ENCODE assay signal across 9 cellular contexts in the genomic region with DNA sequence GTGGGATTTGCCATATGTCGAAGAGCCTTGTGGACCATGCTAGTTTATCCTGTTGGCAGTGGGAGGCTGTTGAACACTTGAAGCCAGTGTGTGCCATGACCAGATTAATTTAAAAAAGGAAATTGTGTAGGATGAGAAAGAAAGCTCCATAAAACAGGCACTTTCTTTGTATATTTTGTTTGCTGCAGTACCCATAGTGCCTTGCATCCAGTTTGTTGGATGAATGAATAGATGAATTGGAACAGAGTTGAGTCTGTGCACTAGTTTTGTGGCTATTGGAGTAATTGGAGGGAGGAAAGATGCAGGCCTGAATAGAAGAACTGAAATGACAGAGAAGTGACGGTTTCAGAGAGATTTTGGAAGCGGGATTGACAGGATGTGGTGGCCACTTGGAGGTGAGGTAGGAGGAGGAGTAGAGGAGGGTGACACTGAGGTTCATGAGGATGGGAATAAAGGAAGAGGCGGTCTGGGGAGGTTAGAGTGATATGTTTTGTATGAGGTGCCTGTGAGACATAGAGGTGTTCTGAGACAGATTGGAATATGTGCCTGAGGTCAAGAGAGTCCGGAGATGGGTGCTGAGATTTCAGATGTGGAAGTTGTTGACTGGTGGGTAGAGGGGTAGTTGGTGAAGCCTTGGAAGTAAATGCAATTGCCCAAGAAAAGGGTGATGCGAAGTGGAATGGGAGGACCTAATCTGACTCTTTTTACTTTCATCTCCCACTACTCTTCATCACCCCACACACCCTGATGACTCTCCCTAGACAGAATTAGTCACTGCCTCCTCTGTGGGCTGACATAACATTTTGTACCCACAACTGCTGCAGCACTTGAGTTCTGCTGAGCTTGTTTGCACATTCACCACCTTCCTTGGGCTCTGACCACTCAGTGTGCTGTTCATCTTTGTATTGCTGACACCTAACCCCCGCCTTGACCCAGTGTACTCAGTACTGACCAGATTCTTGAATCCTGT. TPM values are rescaled to one million over a fixed set of nuclear protein-coding genes. Genes with fewer than 3 reads are reported as not detected.
DNase-seq lines count a peak whose midpoint lies in the region; ATAC-seq and FAIRE-seq lines count a peak whose summit lies in the region.
"Had no signal": no experiment of that assay in that cellular context is flagged by ENCODE, and none has a peak within 500 bp of the region (broad histone marks: within the 10 kb centered on the region; RNA-seq: fewer than 3 reads in every experiment).

No MANE protein-coding gene starts in this region.

- no peaks in the 10 kb centered on the region for H3K27me3 Mint-ChIP-seq in activated T-helper 1 cell treated with anti-CD3 and anti-CD28 coated beads, Interleukin-12 subunit alpha, Interleukin-12 subunit beta, Interleukin-2, Interleukin-4 antibody, amounts not matched to agents 30 ng/mL and 10 ng/mL and 1 ng/mL, durations not matched to agents 14 hours and 24 hours and 36 hours (ENCODE audit: insufficient read depth)
- no peaks in the 10 kb centered on the region for H3K27me3 Mint-ChIP-seq in stimulated activated memory B cell treated with anti-CD40 and anti-IgM and Interleukin-4, amounts not matched to agents 10 μg/mL and 1 μg/mL and 100 μg/mL, for 72 hours

- no peak for FAIRE-seq in urothelium cell line (lab: Jason Lieb, UNC)

- DNase-seq in activated CD4-positive, alpha-beta T cell treated with anti-CD3 and anti-CD28 coated beads for 1 hour, result peak; percentile 15
- DNase-seq in activated CD4-positive, alpha-beta T cell treated with anti-CD3 and anti-CD28 coated beads, Interleukin-2, amount 50 U/mL, for 1 hour, result no peak
- DNase-seq in activated T-helper 1 cell treated with anti-CD3 and anti-CD28 coated beads, Interleukin-12 subunit alpha, Interleukin-12 subunit beta, Interleukin-2, Interleukin-4 antibody, amounts not matched to agents 30 ng/mL and 10 ng/mL and 1 ng/mL, durations not matched to agents 14 hours and 24 hours and 36 hours (ENCODE audit: low spot score), result peak; percentile 22
- DNase-seq in kidney tubule cell (ENCODE audit: low spot score), result peak; percentile 72
- DNase-seq in urothelium cell line (ENCODE audit: low spot score), result no peak
- DNase-seq: transverse colon had no signal

- H3K4me3 Mint-ChIP-seq in activated T-helper 1 cell treated with anti-CD3 and anti-CD28 coated beads, Interleukin-12 subunit alpha, Interleukin-12 subunit beta, Interleukin-2, Interleukin-4 antibody, amounts not matched to agents 30 ng/mL and 10 ng/mL and 1 ng/mL, durations not matched to agents 14 hours and 24 hours and 36 hours, result peak overlapping the region; percentile 35
- H3K4me3 Mint-ChIP-seq in stimulated activated memory B cell treated with anti-CD40 and anti-IgM and Interleukin-4, amounts not matched to agents 10 μg/mL and 1 μg/mL and 100 μg/mL, for 72 hours, result no peak overlapping the region

- peak overlapping the region; percentile 82 for H3K27ac Mint-ChIP-seq in activated T-helper 1 cell treated with anti-CD3 and anti-CD28 coated beads, Interleukin-12 subunit alpha, Interleukin-12 subunit beta, Interleukin-2, Interleukin-4 antibody, amounts not matched to agents 30 ng/mL and 10 ng/mL and 1 ng/mL, durations not matched to agents 14 hours and 24 hours and 36 hours
- peak overlapping the region; percentile 0 for H3K27ac Mint-ChIP-seq in stimulated activated memory B cell treated with anti-CD40 and anti-IgM and Interleukin-4, amounts not matched to agents 10 μg/mL and 1 μg/mL and 100 μg/mL, for 72 hours

- H3K36me3 Mint-ChIP-seq in activated T-helper 1 cell treated with anti-CD3 and anti-CD28 coated beads, Interleukin-12 subunit alpha, Interleukin-12 subunit beta, Interleukin-2, Interleukin-4 antibody, amounts not matched to agents 30 ng/mL and 10 ng/mL and 1 ng/mL, durations not matched to agents 14 hours and 24 hours and 36 hours (ENCODE audit: low read depth), result peaks cover 38% of the 10 kb centered on the region
- peaks cover 63% of the 10 kb centered on the region for H3K36me3 Mint-ChIP-seq in stimulated activated memory B cell treated with anti-CD40 and anti-IgM and Interleukin-4, amounts not matched to agents 10 μg/mL and 1 μg/mL and 100 μg/mL, for 72 hours

- no peak for ATAC-seq in stimulated activated memory B cell treated with anti-CD40 and anti-IgM and Interleukin-4, amounts not matched to agents 10 μg/mL and 1 μg/mL and 100 μg/mL, for 72 hours
- ATAC-seq in HG02884 (IDR thresholded peaks at IDR 0.05; ENCODE audit: unreplicated experiment), result no peak
- ATAC-seq in GM18909 (IDR thresholded peaks at IDR 0.05; ENCODE audit: poor library complexity, unreplicated experiment), result no peak

- intact Hi-C loops in activated T-helper 1 cell treated with anti-CD3 and anti-CD28 coated beads, Interleukin-12 subunit alpha, Interleukin-12 subunit beta, Interleukin-2, Interleukin-4 antibody, amounts not matched to agents 30 ng/mL and 10 ng/mL and 1 ng/mL, durations not matched to agents 14 hours and 24 hours and 36 hours (cut with micrococcal nuclease), result loop anchor here (1.0 kb wide), 4 partner anchors 31 to 101 kb away; no protein-coding TSS in a partner anchor

- peaks cover 63% of the 10 kb centered on the region for H3K4me1 Mint-ChIP-seq in activated T-helper 1 cell treated with anti-CD3 and anti-CD28 coated beads, Interleukin-12 subunit alpha, Interleukin-12 subunit beta, Interleukin-2, Interleukin-4 antibody, amounts not matched to agents 30 ng/mL and 10 ng/mL and 1 ng/mL, durations not matched to agents 14 hours and 24 hours and 36 hours (ENCODE audit: low read depth)
- peaks cover 61% of the 10 kb centered on the region for H3K4me1 Mint-ChIP-seq in stimulated activated memory B cell treated with anti-CD40 and anti-IgM and Interleukin-4, amounts not matched to agents 10 μg/mL and 1 μg/mL and 100 μg/mL, for 72 hours

- no peaks in the 10 kb centered on the region for H3K9me3 Mint-ChIP-seq in activated T-helper 1 cell treated with anti-CD3 and anti-CD28 coated beads, Interleukin-12 subunit alpha, Interleukin-12 subunit beta, Interleukin-2, Interleukin-4 antibody, amounts not matched to agents 30 ng/mL and 10 ng/mL and 1 ng/mL, durations not matched to agents 14 hours and 24 hours and 36 hours
- no peaks in the 10 kb centered on the region for H3K9me3 Mint-ChIP-seq in stimulated activated memory B cell treated with anti-CD40 and anti-IgM and Interleukin-4, amounts not matched to agents 10 μg/mL and 1 μg/mL and 100 μg/mL, for 72 hours

RNA-seq across cellular contexts. Expression of gene DGUOK, which starts 5.1 kb away (rescaled TPM):
- 92.8 and 98.0 TPM in 2 replicates for total RNA-seq in activated T-helper 1 cell treated with anti-CD3 and anti-CD28 coated beads, Interleukin-12 subunit alpha, Interleukin-12 subunit beta, Interleukin-2, Interleukin-4 antibody, amounts not matched to agents 30 ng/mL and 10 ng/mL and 1 ng/mL, durations not matched to agents 14 hours and 24 hours and 36 hours

RNA-seq across cellular contexts. Expression of gene ACTG2, which starts 39.0 kb away (rescaled TPM):
- total RNA-seq in activated T-helper 1 cell treated with anti-CD3 and anti-CD28 coated beads, Interleukin-12 subunit alpha, Interleukin-12 subunit beta, Interleukin-2, Interleukin-4 antibody, amounts not matched to agents 30 ng/mL and 10 ng/mL and 1 ng/mL, durations not matched to agents 14 hours and 24 hours and 36 hours, result 0.22 and 0.26 TPM in 2 replicates

RNA-seq across cellular contexts. Expression of gene TET3, which starts 52.9 kb away (rescaled TPM):
- 19.2 and 20.5 TPM in 2 replicates for total RNA-seq in activated T-helper 1 cell treated with anti-CD3 and anti-CD28 coated beads, Interleukin-12 subunit alpha, Interleukin-12 subunit beta, Interleukin-2, Interleukin-4 antibody, amounts not matched to agents 30 ng/mL and 10 ng/mL and 1 ng/mL, durations not matched to agents 14 hours and 24 hours and 36 hours

Comparison
In these comparisons a context has a peak if more than half of its experiments do, and no peak if none do; other contexts are left out.
1. DNase-seq: peak in activated CD4-positive, alpha-beta T cell treated with anti-CD3 and anti-CD28 coated beads for 1 hour (single experiment), activated T-helper 1 cell treated with anti-CD3 and anti-CD28 coated beads, Interleukin-12 subunit alpha, Interleukin-12 subunit beta, Interleukin-2, Interleukin-4 antibody, amounts not matched to agents 30 ng/mL and 10 ng/mL and 1 ng/mL, durations not matched to agents 14 hours and 24 hours and 36 hours (single experiment) and kidney tubule cell (single experiment); none in activated CD4-positive, alpha-beta T cell treated with anti-CD3 and anti-CD28 coated beads, Interleukin-2, amount 50 U/mL, for 1 hour (single experiment) and urothelium cell line (single experiment).